ENCODE assay signal across 18 cellular contexts in the genomic region with DNA sequence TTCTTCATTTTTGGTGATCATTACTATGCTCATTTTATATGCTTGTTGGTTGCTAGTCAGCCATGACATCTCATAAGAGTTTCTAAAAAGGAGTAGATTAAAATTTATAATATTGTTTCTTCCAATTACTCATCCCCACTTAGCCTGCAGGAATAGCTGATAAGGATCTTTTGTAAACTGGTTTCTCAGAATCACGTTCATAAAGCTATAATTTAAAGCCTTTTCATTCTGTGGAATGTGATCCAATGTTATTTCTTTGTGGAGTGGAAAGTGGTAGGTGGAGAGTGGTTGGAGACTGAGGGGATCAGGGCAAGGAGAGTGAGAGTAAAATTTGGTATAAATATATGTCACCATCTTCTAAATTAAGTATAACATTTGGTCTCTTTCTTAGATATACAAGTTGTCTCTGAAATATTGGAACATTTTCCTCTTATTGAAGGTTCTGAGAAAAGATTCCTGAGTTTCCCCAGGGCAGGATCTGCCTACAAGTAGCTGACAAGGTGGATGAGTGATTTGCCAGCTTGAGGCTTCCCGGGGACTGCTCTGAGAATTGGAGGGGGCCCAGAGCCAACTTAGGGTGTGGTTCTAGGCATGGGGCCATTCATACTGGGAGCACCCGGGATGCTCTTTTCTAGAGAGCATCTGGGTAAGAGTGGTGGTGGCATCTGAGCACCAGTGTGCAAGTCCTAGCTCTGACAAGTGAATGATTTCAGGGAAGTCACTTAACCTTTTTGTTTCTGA.
DNase-seq lines count a peak whose midpoint lies in the region; ATAC-seq and TF ChIP-seq lines count a peak whose summit lies in the region.
"Had no signal": no experiment of that assay in that cellular context is flagged by ENCODE, and none has a peak within 500 bp of the region (broad histone marks: within the 10 kb centered on the region; RNA-seq: fewer than 3 reads in every experiment).

No MANE protein-coding gene starts in this region.

- in situ Hi-C loops in mammary epithelial cell (cut with MboI; ENCODE audit: low sequenced_read_pairs in 2 of 2), result no loop called here

- BruUV-seq in HCT116 (replicated peaks; lab: Mats Ljungman, UMichigan) (no TSS peak), PC-9 (replicated peaks; lab: Mats Ljungman, UMichigan) (no TSS peak), mammary epithelial cell (replicated peaks; lab: Mats Ljungman, UMichigan) (no TSS peak)

- TF ChIP-seq POLR2A in HCT116 (IDR thresholded peaks at IDR 0.05; ENCODE audit: borderline replicate concordance, extremely low read depth, insufficient read depth, insufficient read length), result no peak

- peaks cover 5% of the 10 kb centered on the region; the same call in 1 of the 2 replicates for H3F3A ChIP-seq in PC-9 (ENCODE audit: insufficient read depth, low read depth)

- intact Hi-C loops in HCT116 (cut with micrococcal nuclease), result no loop called here
- intact Hi-C loops in PC-9 (cut with micrococcal nuclease; ENCODE audit: unreplicated experiment), result no loop called here
- intact Hi-C loops in mammary epithelial cell (cut with micrococcal nuclease), result no loop called here

- no peaks in the 10 kb centered on the region for H4K20me1 ChIP-seq in HCT116 (ENCODE audit: insufficient read depth)
- H4K20me1 ChIP-seq in PC-9 (ENCODE audit: insufficient read depth), result no peaks in the 10 kb centered on the region
- H4K20me1 ChIP-seq in mammary epithelial cell (ENCODE audit: insufficient read depth, low read length), result no peaks in the 10 kb centered on the region

- H3K36me3 ChIP-seq in HCT116 (ENCODE audit: control insufficient read depth in 1 of 2, insufficient read depth in 2 of 2, low read length in 2 of 2), result no peaks in the 10 kb centered on the region
- no peaks in the 10 kb centered on the region for H3K36me3 ChIP-seq in PC-9 (ENCODE audit: low read depth)
- no peaks in the 10 kb centered on the region for H3K36me3 ChIP-seq in mammary epithelial cell (ENCODE audit: insufficient read depth, low read length)
- H3K36me3 ChIP-seq: SJSA1 had no signal

- peak; percentile 41; the same call in 1 of the 2 replicates for ATAC-seq in HCT116
- no peak for ATAC-seq in HG03196 (IDR thresholded peaks at IDR 0.05; ENCODE audit: unreplicated experiment)

- H3K4me2 ChIP-seq in HCT116 (ENCODE audit: low read length), result peak overlapping the region; percentile 22
- H3K4me2 ChIP-seq in PC-9, result peak overlapping the region; percentile 2; the same call in 1 of the 2 replicates
- no peak overlapping the region for H3K4me2 ChIP-seq in mammary epithelial cell (ENCODE audit: insufficient read depth, low read depth, low read length)

- CTCF ChIA-PET in HCT116 (lab: Charles Lee) (no interaction called here), PC-9 (lab: Charles Lee) (interaction anchor here (0.7 kb wide), 1 partner anchor 30 kb away, joined by 7 read pairs; no protein-coding TSS in a partner anchor), mammary epithelial cell (lab: Charles Lee; ENCODE audit: low non-redundant PET) (no interaction called here)

- POLR2A ChIA-PET in HCT116 (lab: Charles Lee) (interaction anchor here (2.4 kb wide), 1 partner anchor 10 kb away, joined by 11 read pairs; no protein-coding TSS in a partner anchor), PC-9 (lab: Charles Lee; ENCODE audit: unreplicated experiment) (interaction anchor here (0.6 kb wide), 1 partner anchor 917 kb away, joined by 6 read pairs; no protein-coding TSS in a partner anchor)

- RAD21 ChIA-PET in HCT116 (lab: Charles Lee; ENCODE audit: low non-redundant PET in 1 of 2, low total read pairs in 2 of 2, uncharacterized antibody in 2 of 2, unreplicated experiment in 2 of 2), result no interaction called here

- no peak overlapping the region for H3K9ac ChIP-seq in HCT116 (ENCODE audit: low read length)
- no peak overlapping the region for H3K9ac ChIP-seq in mammary epithelial cell (ENCODE audit: insufficient read depth, low read length)

- H3K9me2 ChIP-seq in HCT116 (ENCODE audit: insufficient read depth), result no peaks in the 10 kb centered on the region
- H3K9me2 ChIP-seq in PC-9 (ENCODE audit: insufficient read depth), result no peaks in the 10 kb centered on the region

- WGBS in mammary epithelial cell (ENCODE audit: low coverage, missing lambda C conversion rate), result 5% methylated on average over 2 of the region's 3 CpGs

- no peak for TF ChIP-seq RAD21 in HCT116 (IDR thresholded peaks at IDR 0.05; ENCODE audit: low read depth)

- dilution Hi-C loops in mammary epithelial cell (cut with HindIII; ENCODE audit: low sequenced_read_pairs), result no loop called here

- H3K9me3 ChIP-seq in HCT116 (ENCODE audit: control insufficient read depth in 1 of 2, insufficient read depth in 1 of 2, low read depth in 1 of 2, low read length in 2 of 2), result no peaks in the 10 kb centered on the region
- H3K9me3 ChIP-seq in PC-9 (ENCODE audit: insufficient read depth, low read depth), result no peaks in the 10 kb centered on the region
- no peaks in the 10 kb centered on the region for H3K9me3 ChIP-seq in mammary epithelial cell (replicated peaks; ENCODE audit: insufficient read depth, low read length)
- H3K9me3 ChIP-seq: SJSA1 had no signal

- H3K4me1 ChIP-seq in HCT116 (ENCODE audit: control insufficient read depth in 1 of 2, insufficient read depth in 2 of 2, low read length in 2 of 2) (peaks cover 50 to 61% of the 10 kb centered on the region in 2 experiments), PC-9 (replicated peaks; ENCODE audit: insufficient read depth) (peaks cover 20% of the 10 kb centered on the region), mammary epithelial cell (ENCODE audit: insufficient read depth, low read length) (peaks cover 6% of the 10 kb centered on the region)
- H3K4me1 ChIP-seq: SJSA1 had no signal

- H3K79me2 ChIP-seq in HCT116 (ENCODE audit: insufficient read depth, low read length), result no peaks in the 10 kb centered on the region
- no peaks in the 10 kb centered on the region for H3K79me2 ChIP-seq in PC-9 (ENCODE audit: low read depth)
- H3K79me2 ChIP-seq in mammary epithelial cell (ENCODE audit: insufficient read depth, low read length), result no peaks in the 10 kb centered on the region

- H3K4me3 ChIP-seq in HCT116 (replicated peaks in 1 of 2; ENCODE audit: low read depth in 1 of 2, low read length in 2 of 2), result no peak overlapping the region
- H3K4me3 ChIP-seq in PC-9, result no peak overlapping the region
- H3K4me3 ChIP-seq in mammary epithelial cell (replicated peaks in 1 of 3; ENCODE audit: insufficient read depth in 1 of 3, low read depth in 2 of 3, low read length in 3 of 3), result no peak overlapping the region
- H3K4me3 ChIP-seq: SJSA1 had no signal

- DNase-seq in A172 (ENCODE audit: low spot score) (peak; percentile 65), HCT116 (ENCODE audit: low read depth, low spot score) (no peak), PC-9 (peak in 1 of 2 experiments; percentile 63), mammary epithelial cell (peak; percentile 30), NCI-H2171 (lab: John Stamatoyannopoulos, UW) (no peak), DMS114 treated with DMSO at 0.1 percent for 48 hours (lab: John Stamatoyannopoulos, UW; ENCODE audit: unreplicated experiment) (no peak)
- no peak for DNase-seq in stimulated activated CD4-positive, alpha-beta T cell treated with anti-CD3 and anti-CD28 coated beads, Interleukin-4, amount 100 ng/mL, for 1 hour
- DNase-seq: CD4-positive, CD25-positive, alpha-beta regulatory T cell; H7; Kasumi-1; MV-4-11; NCI-H1436; NCI-H2029 treated with DMSO at 0.1 percent for 48 hours; NCI-H345; NCI-H82 had no signal

- H3K27ac ChIP-seq in HCT116 (ENCODE audit: low read depth, low read length) (peak overlapping the region; percentile 40), PC-9 (no peak overlapping the region), mammary epithelial cell (ENCODE audit: insufficient read depth, low read depth, low read length) (no peak overlapping the region)
- H3K27ac ChIP-seq: RWPE1, SJSA1 had no signal

- peak overlapping the region; percentile 86 for H2AFZ ChIP-seq in HCT116 (ENCODE audit: low read depth, low read length, poor library complexity, severe bottlenecking)
- no peak overlapping the region for H2AFZ ChIP-seq in PC-9
- H2AFZ ChIP-seq in mammary epithelial cell (ENCODE audit: low read depth, low read length), result no peak overlapping the region

- H3K27me3 ChIP-seq in HCT116 (ENCODE audit: insufficient read depth, low read length), result no peaks in the 10 kb centered on the region
- no peaks in the 10 kb centered on the region for H3K27me3 ChIP-seq in PC-9 (ENCODE audit: insufficient read depth, low read depth)
- no peaks in the 10 kb centered on the region for H3K27me3 ChIP-seq in mammary epithelial cell (ENCODE audit: insufficient read depth, low read length)
- H3K27me3 ChIP-seq: SJSA1 had no signal

- no peak for TF ChIP-seq CTCF in HCT116 (IDR thresholded peaks at IDR 0.05 in 2 of 3, conservative IDR thresholded peaks at IDR 0.05 in 1 of 3; ENCODE audit: borderline replicate concordance in 1 of 3, insufficient read depth in 1 of 3, low read depth in 2 of 3, low read length in 2 of 3)
- no peak for TF ChIP-seq CTCF in PC-9 (conservative IDR thresholded peaks at IDR 0.05)
- no peak for TF ChIP-seq CTCF in mammary epithelial cell (conservative IDR thresholded peaks at IDR 0.05 in 1 of 2, IDR thresholded peaks at IDR 0.05 in 1 of 2; ENCODE audit: extremely low read depth in 1 of 2, insufficient read depth in 1 of 2, low read depth in 1 of 2, low read length in 2 of 2)

TF ChIP-seq in HCT116, 20 proteins besides CTCF, POLR2A, EP300 and RAD21 (continues in another document):
- no peak for TF ChIP-seq YY1 (IDR thresholded peaks at IDR 0.05; ENCODE audit: extremely low read depth, insufficient replicate concordance, low read depth, low read length)
- TF ChIP-seq TCF7L2 (IDR thresholded peaks at IDR 0.05; ENCODE audit: borderline replicate concordance, extremely low read depth, insufficient read depth, insufficient read length), result no peak
- TF ChIP-seq CBX3 (IDR thresholded peaks at IDR 0.05; ENCODE audit: low read depth), result no peak
- TF ChIP-seq CEBPB (IDR thresholded peaks at IDR 0.05; ENCODE audit: low read depth), result no peak
- TF ChIP-seq ZNF274 (IDR thresholded peaks at IDR 0.05; ENCODE audit: low read depth, low read length), result no peak

Comparison
In these comparisons a context has a peak if more than half of its experiments do, and no peak if none do; other contexts are left out.
1. DNase-seq: peak in A172 (single experiment) and mammary epithelial cell (single experiment); none in HCT116 (single experiment), stimulated activated CD4-positive, alpha-beta T cell treated with anti-CD3 and anti-CD28 coated beads, Interleukin-4, amount 100 ng/mL, for 1 hour (single experiment), NCI-H2171 (single experiment) and DMS114 treated with DMSO at 0.1 percent for 48 hours (single experiment).